In the genomic region with DNA sequence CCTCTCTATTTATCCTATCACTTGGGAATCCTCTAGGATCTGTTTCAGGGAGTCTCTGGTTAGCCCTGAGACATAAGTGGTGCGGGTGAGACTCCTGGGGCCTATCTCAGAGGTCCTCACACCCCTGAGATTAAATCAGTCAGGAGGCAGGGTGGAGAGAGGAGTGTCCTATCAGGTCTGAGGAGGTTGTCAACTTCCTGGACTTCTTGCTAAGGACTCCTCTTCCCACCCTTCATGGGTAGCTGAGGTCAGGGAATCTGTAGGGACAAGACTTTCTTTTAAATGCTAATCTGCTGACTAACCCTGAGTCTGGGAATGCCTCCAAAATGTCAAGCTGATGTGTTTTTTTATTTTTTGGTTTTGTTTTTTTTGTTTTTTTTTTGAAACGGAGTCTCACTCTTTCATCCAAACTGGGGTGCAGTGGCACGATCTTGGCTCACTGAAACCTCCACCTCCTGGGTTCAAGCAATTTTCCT, we compare ENCODE assay signal across 11 cellular contexts. TPM values are rescaled to one million over a fixed set of nuclear protein-coding genes. Genes with fewer than 3 reads are reported as not detected.
DNase-seq lines count a peak whose midpoint lies in the region; ATAC-seq and TF ChIP-seq lines count a peak whose summit lies in the region.
"Had no signal": no experiment of that assay in that cellular context is flagged by ENCODE, and none has a peak within 500 bp of the region (broad histone marks: within the 10 kb centered on the region; RNA-seq: fewer than 3 reads in every experiment).

No MANE protein-coding gene starts in this region.

- H3K4me3 ChIP-seq in HEK293 (ENCODE audit: low read depth, low read length) (no peak overlapping the region), left ventricle myocardium inferior (no peak overlapping the region)

- POLR2A ChIA-PET in HEK293 (lab: Yijun Ruan, JAX) (interaction anchor here (0.5 to 1.4 kb wide), 4 partner anchors 10 to 1387 kb away, joined by 3 to 6 read pairs (median 3); a partner anchor contains a TSS), GM10248 (lab: Yijun Ruan, JAX) (no interaction called here)

- CTCF ChIA-PET in HEK293 (lab: Yijun Ruan, JAX) (interaction anchor here (0.7 to 5.3 kb wide), 7 partner anchors 8 to 469 kb away, joined by 3 to 27 read pairs (median 8); a partner anchor contains a TSS), GM10248 (lab: Yijun Ruan, JAX) (interaction anchor here (0.9 to 2.0 kb wide), 5 partner anchors 9 to 415 kb away, joined by 3 to 14 read pairs (median 5); a partner anchor contains a TSS)

- peaks cover 0 to 17% of the 10 kb centered on the region in 2 experiments; a peak in 1 of 3 replicates for H3K36me3 ChIP-seq in HEK293 (ENCODE audit: control insufficient read depth in 2 of 2, insufficient read depth in 1 of 2, low read length in 2 of 2)
- H3K36me3 ChIP-seq in left ventricle myocardium inferior, result no peaks in the 10 kb centered on the region

- no peak overlapping the region; the same call in 1 of the 2 replicates for H3K27ac ChIP-seq in HEK293 (ENCODE audit: extremely low read depth, low read depth, low read length)
- H3K27ac ChIP-seq in left ventricle myocardium inferior (replicated peaks), result peak overlapping the region; percentile 72

- H3K4me1 ChIP-seq in HEK293 (ENCODE audit: control insufficient read depth, insufficient read depth, low read length) (peaks cover 13% of the 10 kb centered on the region), left ventricle myocardium inferior (peaks cover 64% of the 10 kb centered on the region)

- no peaks in the 10 kb centered on the region for H3K27me3 ChIP-seq in left ventricle myocardium inferior (ENCODE audit: low read depth)

- H3K9me3 ChIP-seq in HEK293 (ENCODE audit: control insufficient read depth, insufficient read depth, low read depth, low read length) (no peaks in the 10 kb centered on the region), left ventricle myocardium inferior (replicated peaks) (no peaks in the 10 kb centered on the region)

- DNase-seq in amniotic epithelial cell (ENCODE audit: low read depth) (peak; percentile 87), left ventricle myocardium inferior (no peak), smooth muscle cell of the brain vasculature (ENCODE audit: low read depth, low spot score) (peak; percentile 73), GM10248 (ENCODE audit: extremely low spot score) (no peak)
- DNase-seq: activated naive CD4-positive, alpha-beta T cell treated with anti-CD3 and anti-CD28 coated beads, Interleukin-2, amount 10 ng/mL, durations not matched to agents 7 days and 5 days; NCI-H1105; stimulated activated CD4-positive, alpha-beta T cell treated with anti-CD3 and anti-CD28 coated beads, Interleukin-4, amount 100 ng/mL, for 1 hour had no signal

- ATAC-seq in GM18873 (IDR thresholded peaks at IDR 0.05; ENCODE audit: low FRiP score, unreplicated experiment), result no peak
- ATAC-seq in GM18858 (IDR thresholded peaks at IDR 0.05; ENCODE audit: unreplicated experiment), result no peak
- ATAC-seq in HG03045 (IDR thresholded peaks at IDR 0.05; ENCODE audit: unreplicated experiment), result no peak

- intact Hi-C loops in left ventricle myocardium inferior (cut with micrococcal nuclease), result loop anchor here (10.0 kb wide), 1 partner anchor 468 kb away; a partner anchor contains a TSS

- TF ChIP-seq CTCF in HEK293 (tag by site-specific recombination; IDR thresholded peaks at IDR 0.05), result no peak
- TF ChIP-seq CTCF in left ventricle myocardium inferior (IDR thresholded peaks at IDR 0.05; ENCODE audit: borderline replicate concordance), result no peak
- TF ChIP-seq CTCF in GM10248 (IDR thresholded peaks at IDR 0.05; ENCODE audit: control extremely low read depth, extremely low read depth, low read depth, missing control alignments), result no peak

TF ChIP-seq in HEK293, 187 proteins besides CTCF, POLR2A, EP300 and RAD21:
- no peak for TF ChIP-seq ZNF423 (tag by site-specific recombination; IDR thresholded peaks at IDR 0.05)
- TF ChIP-seq KLF7 (tag by site-specific recombination; IDR thresholded peaks at IDR 0.05; ENCODE audit: borderline replicate concordance), result no peak
- TF ChIP-seq, protein P1, sequence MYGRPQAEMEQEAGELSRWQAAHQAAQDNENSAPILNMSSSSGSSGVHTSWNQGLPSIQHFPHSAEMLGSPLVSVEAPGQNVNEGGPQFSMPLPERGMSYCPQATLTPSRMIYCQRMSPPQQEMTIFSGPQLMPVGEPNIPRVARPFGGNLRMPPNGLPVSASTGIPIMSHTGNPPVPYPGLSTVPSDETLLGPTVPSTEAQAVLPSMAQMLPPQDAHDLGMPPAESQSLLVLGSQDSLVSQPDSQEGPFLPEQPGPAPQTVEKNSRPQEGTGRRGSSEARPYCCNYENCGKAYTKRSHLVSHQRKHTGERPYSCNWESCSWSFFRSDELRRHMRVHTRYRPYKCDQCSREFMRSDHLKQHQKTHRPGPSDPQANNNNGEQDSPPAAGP (tag by site-specific recombination; IDR thresholded peaks at IDR 0.05), result peak; percentile 15; the same call in 1 of the 2 replicates
- TF ChIP-seq, protein P2, sequence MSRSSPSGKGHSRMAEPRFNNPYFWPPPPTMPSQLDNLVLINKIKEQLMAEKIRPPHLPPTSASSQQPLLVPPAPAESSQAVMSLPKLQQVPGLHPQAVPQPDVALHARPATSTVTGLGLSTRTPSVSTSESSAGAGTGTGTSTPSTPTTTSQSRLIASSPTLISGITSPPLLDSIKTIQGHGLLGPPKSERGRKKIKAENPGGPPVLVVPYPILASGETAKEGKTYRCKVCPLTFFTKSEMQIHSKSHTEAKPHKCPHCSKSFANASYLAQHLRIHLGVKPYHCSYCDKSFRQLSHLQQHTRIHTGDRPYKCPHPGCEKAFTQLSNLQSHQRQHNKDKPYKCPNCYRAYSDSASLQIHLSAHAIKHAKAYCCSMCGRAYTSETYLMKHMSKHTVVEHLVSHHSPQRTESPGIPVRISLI (tag by site-specific recombination; IDR thresholded peaks at IDR 0.05), result peak; percentile 89
- TF ChIP-seq ZNF202 (tag by site-specific recombination; IDR thresholded peaks at IDR 0.05; ENCODE audit: borderline replicate concordance), result no peak
- TF ChIP-seq ZNF626 (tag by site-specific recombination; IDR thresholded peaks at IDR 0.05), result no peak
- TF ChIP-seq ZNF654 (tag by site-specific recombination; IDR thresholded peaks at IDR 0.05; ENCODE audit: low read depth), result no peak
TF ChIP-seq in HEK293: peak in this region for 2.

RNA-seq across cellular contexts. Expression of a gene that starts 6.6 kb away (rescaled TPM):
- total RNA-seq in left ventricle myocardium inferior, result 5.8 TPM

RNA-seq across cellular contexts. Expression of a gene that starts 10.1 kb away (rescaled TPM):
- 3.2 TPM for total RNA-seq in left ventricle myocardium inferior

RNA-seq across cellular contexts. Expression of a gene that starts 19.3 kb away (rescaled TPM):
- total RNA-seq in left ventricle myocardium inferior, result 15.6 TPM

RNA-seq across cellular contexts. Expression of a gene that starts 24.5 kb away (rescaled TPM):
- 1,568 TPM for total RNA-seq in left ventricle myocardium inferior

RNA-seq across cellular contexts. Expression of a gene that starts 30.3 kb away (rescaled TPM):
- not detected for total RNA-seq in left ventricle myocardium inferior

Comparison
In these comparisons a context has a peak if more than half of its experiments do, and no peak if none do; other contexts are left out.
1. DNase-seq: peak in amniotic epithelial cell (single experiment) and smooth muscle cell of the brain vasculature (single experiment); none in left ventricle myocardium inferior (single experiment) and GM10248 (single experiment).